Comparison of ENCODE assay signal across 1 cellular context in genomic region chr20:46027245-46027853, GRCh38.
TF ChIP-seq lines count a peak whose summit lies in the region.

No MANE protein-coding gene starts in this region.

TF ChIP-seq in HepG2, 621 proteins besides CTCF, POLR2A, EP300 and RAD21 (continued from another document and continues in another):
- TF ChIP-seq, protein P1, sequence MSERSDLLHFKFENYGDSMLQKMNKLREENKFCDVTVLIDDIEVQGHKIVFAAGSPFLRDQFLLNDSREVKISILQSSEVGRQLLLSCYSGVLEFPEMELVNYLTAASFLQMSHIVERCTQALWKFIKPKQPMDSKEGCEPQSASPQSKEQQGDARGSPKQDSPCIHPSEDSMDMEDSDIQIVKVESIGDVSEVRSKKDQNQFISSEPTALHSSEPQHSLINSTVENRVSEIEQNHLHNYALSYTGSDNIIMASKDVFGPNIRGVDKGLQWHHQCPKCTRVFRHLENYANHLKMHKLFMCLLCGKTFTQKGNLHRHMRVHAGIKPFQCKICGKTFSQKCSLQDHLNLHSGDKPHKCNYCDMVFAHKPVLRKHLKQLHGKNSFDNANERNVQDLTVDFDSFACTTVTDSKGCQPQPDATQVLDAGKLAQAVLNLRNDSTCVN (CRISPR knock-in tag; IDR thresholded peaks at IDR 0.05; ENCODE audit: borderline replicate concordance): no peak
- TF ChIP-seq BHLHE40 (IDR thresholded peaks at IDR 0.05; ENCODE audit: low read length) (no peak), RELA (CRISPR knock-in tag; IDR thresholded peaks at IDR 0.05) (no peak), SRY (CRISPR knock-in tag; IDR thresholded peaks at IDR 0.05) (peak; percentile 83; the same call in 1 of the 2 replicates), ZNF678 (CRISPR knock-in tag; IDR thresholded peaks at IDR 0.05) (no peak), ZNF335 (CRISPR knock-in tag; IDR thresholded peaks at IDR 0.05) (peak; percentile 57; the same call in 1 of the 2 replicates), ZNF256 (CRISPR knock-in tag; conservative IDR thresholded peaks at IDR 0.05) (0 out of 2 replicates have a peak, but pooled peaks have one; percentile 33), HMGXB3 (CRISPR knock-in tag; IDR thresholded peaks at IDR 0.05; ENCODE audit: borderline replicate concordance) (0 out of 2 replicates have a peak, but pooled peaks have one; percentile 52), ZNF777 (CRISPR knock-in tag; IDR thresholded peaks at IDR 0.05) (no peak), HOXA7 (CRISPR knock-in tag; IDR thresholded peaks at IDR 0.05) (no peak), TBX2 (CRISPR knock-in tag; IDR thresholded peaks at IDR 0.05; ENCODE audit: borderline replicate concordance) (peak; percentile 15; the same call in 1 of the 2 replicates), NCOA5 (CRISPR knock-in tag; IDR thresholded peaks at IDR 0.05) (no peak), ZNF766 (CRISPR knock-in tag; IDR thresholded peaks at IDR 0.05; ENCODE audit: borderline replicate concordance) (0 out of 2 replicates have a peak, but pooled peaks have one; percentile 79), ZNF232 (CRISPR knock-in tag; IDR thresholded peaks at IDR 0.05; ENCODE audit: borderline replicate concordance) (peak; percentile 68; the same call in 1 of the 2 replicates), MEIS1 (CRISPR knock-in tag; IDR thresholded peaks at IDR 0.05; ENCODE audit: borderline replicate concordance) (no peak), PHF20 (CRISPR knock-in tag; IDR thresholded peaks at IDR 0.05) (no peak), PRMT3 (CRISPR knock-in tag; IDR thresholded peaks at IDR 0.05; ENCODE audit: borderline replicate concordance, low read depth) (no peak), SNAI1 (CRISPR knock-in tag; IDR thresholded peaks at IDR 0.05; ENCODE audit: borderline replicate concordance) (0 out of 2 replicates have a peak, but pooled peaks have one; percentile 63), ZBTB8A (CRISPR knock-in tag; IDR thresholded peaks at IDR 0.05; ENCODE audit: borderline replicate concordance, low read depth) (no peak), TOPORS (CRISPR knock-in tag; IDR thresholded peaks at IDR 0.05) (no peak), RXRB (CRISPR knock-in tag; IDR thresholded peaks at IDR 0.05; ENCODE audit: borderline replicate concordance) (0 out of 2 replicates have a peak, but pooled peaks have one; percentile 44), ETS1 (CRISPR knock-in tag; IDR thresholded peaks at IDR 0.05) (no peak), ZNF12 (CRISPR knock-in tag; IDR thresholded peaks at IDR 0.05) (0 out of 2 replicates have a peak, but pooled peaks have one; percentile 41), RFXANK (CRISPR knock-in tag; IDR thresholded peaks at IDR 0.05) (no peak), ZBTB7A (CRISPR knock-in tag; IDR thresholded peaks at IDR 0.05) (no peak), HMG20A (CRISPR knock-in tag; IDR thresholded peaks at IDR 0.05; ENCODE audit: borderline replicate concordance) (no peak), ELF3 (CRISPR knock-in tag; IDR thresholded peaks at IDR 0.05) (peak; percentile 67), ZNF775 (CRISPR knock-in tag; IDR thresholded peaks at IDR 0.05; ENCODE audit: borderline replicate concordance) (no peak), ZUFSP (CRISPR knock-in tag; IDR thresholded peaks at IDR 0.05; ENCODE audit: borderline replicate concordance) (no peak), ZNF343 (CRISPR knock-in tag; IDR thresholded peaks at IDR 0.05) (no peak), KLF16 (CRISPR knock-in tag; IDR thresholded peaks at IDR 0.05) (peak in 1 of 2 experiments; percentile 77; a peak in 1 of 4 replicates), PITX1 (CRISPR knock-in tag; IDR thresholded peaks at IDR 0.05) (0 out of 2 replicates have a peak, but pooled peaks have one; percentile 17), ZNF205 (CRISPR knock-in tag; IDR thresholded peaks at IDR 0.05) (no peak), ZEB1 (IDR thresholded peaks at IDR 0.05; ENCODE audit: insufficient replicate concordance, low read depth) (no peak), ZNF841 (CRISPR knock-in tag; IDR thresholded peaks at IDR 0.05; ENCODE audit: borderline replicate concordance) (no peak), IKZF4 (CRISPR knock-in tag; IDR thresholded peaks at IDR 0.05; ENCODE audit: borderline replicate concordance, low read depth, not compliant biosample characterization) (no peak), BRCA1 (CRISPR knock-in tag; IDR thresholded peaks at IDR 0.05) (peak; percentile 65; the same call in 1 of the 2 replicates), FLYWCH1 (CRISPR knock-in tag; IDR thresholded peaks at IDR 0.05) (no peak), ZNF430 (CRISPR knock-in tag; IDR thresholded peaks at IDR 0.05) (peak; percentile 50; the same call in 1 of the 2 replicates), ZSCAN25 (CRISPR knock-in tag; IDR thresholded peaks at IDR 0.05) (no peak), MLLT10 (CRISPR knock-in tag; IDR thresholded peaks at IDR 0.05) (no peak), HNRNPH1 (optimal IDR thresholded peaks at IDR 0.05; ENCODE audit: low read depth, low read length) (no peak), IKZF5 (CRISPR knock-in tag; IDR thresholded peaks at IDR 0.05) (peak; percentile 45; the same call in 1 of the 2 replicates)
- TF ChIP-seq, protein P2, sequence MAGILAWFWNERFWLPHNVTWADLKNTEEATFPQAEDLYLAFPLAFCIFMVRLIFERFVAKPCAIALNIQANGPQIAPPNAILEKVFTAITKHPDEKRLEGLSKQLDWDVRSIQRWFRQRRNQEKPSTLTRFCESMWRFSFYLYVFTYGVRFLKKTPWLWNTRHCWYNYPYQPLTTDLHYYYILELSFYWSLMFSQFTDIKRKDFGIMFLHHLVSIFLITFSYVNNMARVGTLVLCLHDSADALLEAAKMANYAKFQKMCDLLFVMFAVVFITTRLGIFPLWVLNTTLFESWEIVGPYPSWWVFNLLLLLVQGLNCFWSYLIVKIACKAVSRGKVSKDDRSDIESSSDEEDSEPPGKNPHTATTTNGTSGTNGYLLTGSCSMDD (CRISPR knock-in tag; IDR thresholded peaks at IDR 0.05): no peak
- TF ChIP-seq, protein P3, sequence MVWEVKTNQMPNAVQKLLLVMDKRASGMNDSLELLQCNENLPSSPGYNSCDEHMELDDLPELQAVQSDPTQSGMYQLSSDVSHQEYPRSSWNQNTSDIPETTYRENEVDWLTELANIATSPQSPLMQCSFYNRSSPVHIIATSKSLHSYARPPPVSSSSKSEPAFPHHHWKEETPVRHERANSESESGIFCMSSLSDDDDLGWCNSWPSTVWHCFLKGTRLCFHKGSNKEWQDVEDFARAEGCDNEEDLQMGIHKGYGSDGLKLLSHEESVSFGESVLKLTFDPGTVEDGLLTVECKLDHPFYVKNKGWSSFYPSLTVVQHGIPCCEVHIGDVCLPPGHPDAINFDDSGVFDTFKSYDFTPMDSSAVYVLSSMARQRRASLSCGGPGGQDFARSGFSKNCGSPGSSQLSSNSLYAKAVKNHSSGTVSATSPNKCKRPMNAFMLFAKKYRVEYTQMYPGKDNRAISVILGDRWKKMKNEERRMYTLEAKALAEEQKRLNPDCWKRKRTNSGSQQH (CRISPR knock-in tag; IDR thresholded peaks at IDR 0.05; ENCODE audit: low read depth): no peak
- TF ChIP-seq, protein P4, sequence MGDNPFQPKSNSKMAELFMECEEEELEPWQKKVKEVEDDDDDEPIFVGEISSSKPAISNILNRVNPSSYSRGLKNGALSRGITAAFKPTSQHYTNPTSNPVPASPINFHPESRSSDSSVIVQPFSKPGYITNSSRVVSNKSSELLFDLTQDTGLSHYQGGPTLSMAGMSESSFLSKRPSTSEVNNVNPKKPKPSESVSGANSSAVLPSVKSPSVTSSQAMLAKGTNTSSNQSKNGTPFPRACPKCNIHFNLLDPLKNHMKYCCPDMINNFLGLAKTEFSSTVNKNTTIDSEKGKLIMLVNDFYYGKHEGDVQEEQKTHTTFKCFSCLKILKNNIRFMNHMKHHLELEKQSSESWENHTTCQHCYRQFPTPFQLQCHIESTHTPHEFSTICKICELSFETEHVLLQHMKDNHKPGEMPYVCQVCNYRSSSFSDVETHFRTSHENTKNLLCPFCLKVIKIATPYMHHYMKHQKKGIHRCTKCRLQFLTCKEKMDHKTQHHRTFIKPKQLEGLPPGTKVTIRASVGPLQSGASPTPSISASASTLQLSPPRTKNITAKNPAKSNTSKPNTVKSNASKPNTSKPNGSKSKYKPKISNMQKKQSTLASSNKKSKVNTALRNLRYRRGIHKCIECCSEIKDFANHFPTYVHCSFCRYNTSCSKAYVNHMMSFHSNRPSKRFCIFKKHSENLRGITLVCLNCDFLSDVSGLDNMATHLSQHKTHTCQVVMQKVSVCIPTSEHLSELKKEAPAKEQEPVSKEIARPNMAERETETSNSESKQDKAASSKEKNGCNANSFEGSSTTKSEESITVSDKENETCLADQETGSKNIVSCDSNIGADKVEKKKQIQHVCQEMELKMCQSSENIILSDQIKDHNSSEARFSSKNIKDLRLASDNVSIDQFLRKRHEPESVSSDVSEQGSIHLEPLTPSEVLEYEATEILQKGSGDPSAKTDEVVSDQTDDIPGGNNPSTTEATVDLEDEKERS (CRISPR knock-in tag; IDR thresholded peaks at IDR 0.05): peak; percentile 25; the same call in 1 of the 2 replicates
- TF ChIP-seq, protein P5, sequence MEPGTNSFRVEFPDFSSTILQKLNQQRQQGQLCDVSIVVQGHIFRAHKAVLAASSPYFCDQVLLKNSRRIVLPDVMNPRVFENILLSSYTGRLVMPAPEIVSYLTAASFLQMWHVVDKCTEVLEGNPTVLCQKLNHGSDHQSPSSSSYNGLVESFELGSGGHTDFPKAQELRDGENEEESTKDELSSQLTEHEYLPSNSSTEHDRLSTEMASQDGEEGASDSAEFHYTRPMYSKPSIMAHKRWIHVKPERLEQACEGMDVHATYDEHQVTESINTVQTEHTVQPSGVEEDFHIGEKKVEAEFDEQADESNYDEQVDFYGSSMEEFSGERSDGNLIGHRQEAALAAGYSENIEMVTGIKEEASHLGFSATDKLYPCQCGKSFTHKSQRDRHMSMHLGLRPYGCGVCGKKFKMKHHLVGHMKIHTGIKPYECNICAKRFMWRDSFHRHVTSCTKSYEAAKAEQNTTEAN (CRISPR knock-in tag; conservative IDR thresholded peaks at IDR 0.05): peak; percentile 64; the same call in 1 of the 2 replicates
- TF ChIP-seq, protein P6, sequence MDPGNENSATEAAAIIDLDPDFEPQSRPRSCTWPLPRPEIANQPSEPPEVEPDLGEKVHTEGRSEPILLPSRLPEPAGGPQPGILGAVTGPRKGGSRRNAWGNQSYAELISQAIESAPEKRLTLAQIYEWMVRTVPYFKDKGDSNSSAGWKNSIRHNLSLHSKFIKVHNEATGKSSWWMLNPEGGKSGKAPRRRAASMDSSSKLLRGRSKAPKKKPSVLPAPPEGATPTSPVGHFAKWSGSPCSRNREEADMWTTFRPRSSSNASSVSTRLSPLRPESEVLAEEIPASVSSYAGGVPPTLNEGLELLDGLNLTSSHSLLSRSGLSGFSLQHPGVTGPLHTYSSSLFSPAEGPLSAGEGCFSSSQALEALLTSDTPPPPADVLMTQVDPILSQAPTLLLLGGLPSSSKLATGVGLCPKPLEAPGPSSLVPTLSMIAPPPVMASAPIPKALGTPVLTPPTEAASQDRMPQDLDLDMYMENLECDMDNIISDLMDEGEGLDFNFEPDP (CRISPR knock-in tag; conservative IDR thresholded peaks at IDR 0.05): no peak
